Comparison of ENCODE assay signal across 1 cellular context in the genomic region with DNA sequence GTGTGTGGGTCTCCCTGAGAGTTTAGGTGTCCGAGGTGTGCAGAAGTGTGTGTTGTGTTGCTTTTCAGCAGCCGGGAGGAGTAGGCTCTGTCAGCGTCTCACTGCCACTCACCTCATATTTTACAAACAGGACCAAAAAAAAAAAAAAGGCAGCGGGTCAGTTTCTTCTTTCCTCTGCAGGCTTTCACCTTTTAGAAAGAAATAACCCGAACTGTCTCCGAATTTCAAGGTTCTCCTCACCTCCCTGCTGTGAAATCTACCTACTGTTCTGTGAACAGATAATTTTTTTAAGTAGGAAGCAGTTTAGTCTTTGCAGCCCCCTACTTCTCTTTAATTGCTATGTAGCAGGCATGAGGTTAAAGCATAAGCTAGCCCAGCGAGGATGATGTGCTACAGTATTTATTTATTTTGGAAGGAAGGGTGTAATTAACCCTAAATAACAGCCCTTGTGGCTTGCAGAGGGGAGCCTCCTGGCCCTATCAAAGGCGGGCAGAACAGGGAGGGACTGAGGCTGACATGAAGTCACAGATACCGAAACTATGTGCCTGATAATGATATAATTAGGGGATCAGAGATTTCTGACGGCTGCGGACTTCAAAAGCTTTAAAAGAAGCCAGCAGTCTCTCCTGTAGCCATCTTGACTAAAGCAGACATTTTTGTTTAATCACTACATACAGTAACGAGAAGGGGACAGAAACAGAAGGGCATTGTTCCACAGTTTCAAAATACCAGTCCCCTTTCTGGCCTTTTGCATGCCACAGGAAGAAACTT.
TF ChIP-seq lines count a peak whose summit lies in the region.

No MANE protein-coding gene starts in this region.

TF ChIP-seq in GM23338, 12 proteins besides CTCF, POLR2A, EP300 and RAD21 (continued from another document):
- TF ChIP-seq ETS1 (IDR thresholded peaks at IDR 0.05) (no peak), ZNF331 (CRISPR knock-in tag; IDR thresholded peaks at IDR 0.05; ENCODE audit: low read depth) (no peak), CREB1 (CRISPR knock-in tag; IDR thresholded peaks at IDR 0.05; ENCODE audit: low read depth) (no peak), EZH2phosphoT487 (IDR thresholded peaks at IDR 0.05; ENCODE audit: unreplicated experiment) (no peak), STAT1 (IDR thresholded peaks at IDR 0.05; ENCODE audit: unreplicated experiment) (no peak)
- TF ChIP-seq, protein P1, sequence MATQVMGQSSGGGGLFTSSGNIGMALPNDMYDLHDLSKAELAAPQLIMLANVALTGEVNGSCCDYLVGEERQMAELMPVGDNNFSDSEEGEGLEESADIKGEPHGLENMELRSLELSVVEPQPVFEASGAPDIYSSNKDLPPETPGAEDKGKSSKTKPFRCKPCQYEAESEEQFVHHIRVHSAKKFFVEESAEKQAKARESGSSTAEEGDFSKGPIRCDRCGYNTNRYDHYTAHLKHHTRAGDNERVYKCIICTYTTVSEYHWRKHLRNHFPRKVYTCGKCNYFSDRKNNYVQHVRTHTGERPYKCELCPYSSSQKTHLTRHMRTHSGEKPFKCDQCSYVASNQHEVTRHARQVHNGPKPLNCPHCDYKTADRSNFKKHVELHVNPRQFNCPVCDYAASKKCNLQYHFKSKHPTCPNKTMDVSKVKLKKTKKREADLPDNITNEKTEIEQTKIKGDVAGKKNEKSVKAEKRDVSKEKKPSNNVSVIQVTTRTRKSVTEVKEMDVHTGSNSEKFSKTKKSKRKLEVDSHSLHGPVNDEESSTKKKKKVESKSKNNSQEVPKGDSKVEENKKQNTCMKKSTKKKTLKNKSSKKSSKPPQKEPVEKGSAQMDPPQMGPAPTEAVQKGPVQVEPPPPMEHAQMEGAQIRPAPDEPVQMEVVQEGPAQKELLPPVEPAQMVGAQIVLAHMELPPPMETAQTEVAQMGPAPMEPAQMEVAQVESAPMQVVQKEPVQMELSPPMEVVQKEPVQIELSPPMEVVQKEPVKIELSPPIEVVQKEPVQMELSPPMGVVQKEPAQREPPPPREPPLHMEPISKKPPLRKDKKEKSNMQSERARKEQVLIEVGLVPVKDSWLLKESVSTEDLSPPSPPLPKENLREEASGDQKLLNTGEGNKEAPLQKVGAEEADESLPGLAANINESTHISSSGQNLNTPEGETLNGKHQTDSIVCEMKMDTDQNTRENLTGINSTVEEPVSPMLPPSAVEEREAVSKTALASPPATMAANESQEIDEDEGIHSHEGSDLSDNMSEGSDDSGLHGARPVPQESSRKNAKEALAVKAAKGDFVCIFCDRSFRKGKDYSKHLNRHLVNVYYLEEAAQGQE (IDR thresholded peaks at IDR 0.05; ENCODE audit: unreplicated experiment) = no peak
TF ChIP-seq in GM23338: peak in this region for 0.
